Comparison of ENCODE assay signal across 10 cellular contexts in the genomic region with DNA sequence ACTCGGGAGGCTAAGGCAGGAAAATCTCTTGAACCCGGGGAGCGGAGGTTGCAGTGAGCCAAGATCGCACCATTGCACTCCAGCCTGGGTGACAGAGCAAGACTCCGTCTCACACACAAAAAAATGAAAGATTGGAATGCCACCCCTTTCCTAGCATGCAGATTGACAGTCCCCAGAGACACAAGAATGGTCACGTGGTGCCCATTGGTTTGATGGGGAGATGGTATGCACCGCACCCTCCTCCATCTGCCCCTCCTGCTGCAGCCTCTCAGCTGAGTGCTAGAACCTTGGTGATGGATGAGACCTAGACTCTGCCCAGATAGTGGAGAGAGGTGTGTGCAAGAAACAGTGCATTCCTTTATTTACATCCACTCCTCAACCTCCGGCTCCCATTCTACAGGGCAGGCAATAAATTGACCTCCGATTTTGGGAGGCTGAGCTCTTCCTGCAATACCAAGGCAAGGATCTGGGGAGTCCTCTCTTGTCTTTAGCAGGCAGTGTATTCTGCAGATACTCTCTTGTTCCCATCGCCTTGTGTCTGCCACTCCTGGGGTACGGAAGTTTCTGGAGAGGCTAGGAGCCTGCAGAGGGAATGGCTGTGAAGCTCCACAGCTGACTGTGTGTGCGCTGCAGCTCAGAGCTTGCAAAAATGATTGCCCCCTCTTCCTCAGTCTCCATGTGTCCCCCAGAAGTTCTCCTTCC. TPM values are rescaled to one million over a fixed set of nuclear protein-coding genes. Genes with fewer than 3 reads are reported as not detected.
A peak's percentile ranks its signal among the peaks of the same experiment; 100 is the strongest.
DNase-seq lines count a peak whose midpoint lies in the region; ATAC-seq and TF ChIP-seq lines count a peak whose summit lies in the region.
"Had no signal": no experiment of that assay in that cellular context is flagged by ENCODE, and none has a peak within 500 bp of the region (broad histone marks: within the 10 kb centered on the region; RNA-seq: fewer than 3 reads in every experiment).

No MANE protein-coding gene starts in this region.

- H3K9me3 Mint-ChIP-seq in activated naive CD8-positive, alpha-beta T cell treated with anti-CD3 and anti-CD28 coated beads for 36 hours: no peaks in the 10 kb centered on the region
- no peaks in the 10 kb centered on the region for H3K9me3 Mint-ChIP-seq in nephron progenitor cell

- H3K4me1 ChIP-seq in heart right ventricle: peaks cover 0 to 55% (median 12%) of the 10 kb centered on the region in 9 donors

- intact Hi-C loops in heart right ventricle (cut with DNase I): loop anchor here in 5 of 10 donors (5.0 kb wide), 4 partner anchors 46 to 124 kb away; no protein-coding TSS in a partner anchor

- peaks cover 24% of the 10 kb centered on the region for H3K4me1 Mint-ChIP-seq in activated naive CD8-positive, alpha-beta T cell treated with anti-CD3 and anti-CD28 coated beads for 36 hours
- peaks cover 46% of the 10 kb centered on the region for H3K4me1 Mint-ChIP-seq in nephron progenitor cell

- peak overlapping the region; percentile 79 for H3K27ac ChIP-seq in HL-60 (replicated peaks)
- peak overlapping the region in 1 of 10 donors; percentile 94 for H3K27ac ChIP-seq in heart right ventricle

- peaks cover 0 to 3% (median 0%) of the 10 kb centered on the region in 11 donors for H3K9me3 ChIP-seq in heart right ventricle
- H3K9me3 ChIP-seq: mucosa of descending colon had no signal

- H3K27me3 ChIP-seq in HL-60 (ENCODE audit: insufficient read depth, poor library complexity, severe bottlenecking) (no peaks in the 10 kb centered on the region), heart right ventricle (no peaks in the 10 kb centered on the region)

- no peak for ATAC-seq in heart right ventricle

- 95% methylated on average over 12 of the region's 12 CpGs for WGBS in heart right ventricle, 2 donors

- DNase-seq in DMS 273 (lab: John Stamatoyannopoulos, UW; ENCODE audit: unreplicated experiment) (peak; percentile 25), DMS 273 treated with DMSO at 0.1 percent for 48 hours (lab: John Stamatoyannopoulos, UW) (no peak), HL-60 (ENCODE audit: low read depth in 1 of 2, low spot score in 1 of 2) (no peak), nephron progenitor cell (no peak), heart right ventricle (no peak), inferior parietal cortex (ENCODE audit: extremely low spot score) (no peak), NCI-H2107 (lab: John Stamatoyannopoulos, UW) (no peak)
- no peak for DNase-seq in activated naive CD8-positive, alpha-beta T cell treated with anti-CD3 and anti-CD28 coated beads for 36 hours
- DNase-seq: SHP77 had no signal

- no peaks in the 10 kb centered on the region for H3K36me3 Mint-ChIP-seq in activated naive CD8-positive, alpha-beta T cell treated with anti-CD3 and anti-CD28 coated beads for 36 hours
- peaks cover 2% of the 10 kb centered on the region for H3K36me3 Mint-ChIP-seq in nephron progenitor cell (ENCODE audit: low read depth)

- peak overlapping the region; percentile 87 for H3K27ac Mint-ChIP-seq in activated naive CD8-positive, alpha-beta T cell treated with anti-CD3 and anti-CD28 coated beads for 36 hours
- no peak overlapping the region for H3K27ac Mint-ChIP-seq in nephron progenitor cell

- no peaks in the 10 kb centered on the region for H3K36me3 ChIP-seq in heart right ventricle

- no peak overlapping the region for H3K4me3 ChIP-seq in HL-60 (replicated peaks; ENCODE audit: insufficient read depth, low read length)
- no peak overlapping the region for H3K4me3 ChIP-seq in heart right ventricle
- H3K4me3 ChIP-seq: mucosa of descending colon had no signal

- no peak for TF ChIP-seq CTCF in HL-60 (IDR thresholded peaks at IDR 0.05; ENCODE audit: insufficient read depth, low read length)
- TF ChIP-seq CTCF in nephron progenitor cell (IDR thresholded peaks at IDR 0.05): no peak
- no peak for TF ChIP-seq CTCF in heart right ventricle (IDR thresholded peaks at IDR 0.05)

- H3K4me3 Mint-ChIP-seq in activated naive CD8-positive, alpha-beta T cell treated with anti-CD3 and anti-CD28 coated beads for 36 hours: peak overlapping the region; percentile 37
- peak overlapping the region; percentile 37 for H3K4me3 Mint-ChIP-seq in nephron progenitor cell

- peaks cover 3% of the 10 kb centered on the region for H3K27me3 Mint-ChIP-seq in activated naive CD8-positive, alpha-beta T cell treated with anti-CD3 and anti-CD28 coated beads for 36 hours
- H3K27me3 Mint-ChIP-seq in nephron progenitor cell (ENCODE audit: low read depth, poor library complexity): no peaks in the 10 kb centered on the region

RNA-seq across cellular contexts. Expression of a gene that starts 1.1 kb away (rescaled TPM):
- total RNA-seq in activated naive CD8-positive, alpha-beta T cell treated with anti-CD3 and anti-CD28 coated beads for 36 hours: 10 to 100 TPM; 13.3 to 13.7 TPM
- total RNA-seq in heart right ventricle: 10 to 100 TPM in 1 of 10 donors, 1 to 10 TPM in 9; 2.9 to 12.9 (median 5.0) TPM
- 1 to 10 TPM; 2.1 to 4.2 TPM for polyA plus RNA-seq in heart right ventricle
